22 cellular contexts compared by ENCODE assay signal in the genomic region with DNA sequence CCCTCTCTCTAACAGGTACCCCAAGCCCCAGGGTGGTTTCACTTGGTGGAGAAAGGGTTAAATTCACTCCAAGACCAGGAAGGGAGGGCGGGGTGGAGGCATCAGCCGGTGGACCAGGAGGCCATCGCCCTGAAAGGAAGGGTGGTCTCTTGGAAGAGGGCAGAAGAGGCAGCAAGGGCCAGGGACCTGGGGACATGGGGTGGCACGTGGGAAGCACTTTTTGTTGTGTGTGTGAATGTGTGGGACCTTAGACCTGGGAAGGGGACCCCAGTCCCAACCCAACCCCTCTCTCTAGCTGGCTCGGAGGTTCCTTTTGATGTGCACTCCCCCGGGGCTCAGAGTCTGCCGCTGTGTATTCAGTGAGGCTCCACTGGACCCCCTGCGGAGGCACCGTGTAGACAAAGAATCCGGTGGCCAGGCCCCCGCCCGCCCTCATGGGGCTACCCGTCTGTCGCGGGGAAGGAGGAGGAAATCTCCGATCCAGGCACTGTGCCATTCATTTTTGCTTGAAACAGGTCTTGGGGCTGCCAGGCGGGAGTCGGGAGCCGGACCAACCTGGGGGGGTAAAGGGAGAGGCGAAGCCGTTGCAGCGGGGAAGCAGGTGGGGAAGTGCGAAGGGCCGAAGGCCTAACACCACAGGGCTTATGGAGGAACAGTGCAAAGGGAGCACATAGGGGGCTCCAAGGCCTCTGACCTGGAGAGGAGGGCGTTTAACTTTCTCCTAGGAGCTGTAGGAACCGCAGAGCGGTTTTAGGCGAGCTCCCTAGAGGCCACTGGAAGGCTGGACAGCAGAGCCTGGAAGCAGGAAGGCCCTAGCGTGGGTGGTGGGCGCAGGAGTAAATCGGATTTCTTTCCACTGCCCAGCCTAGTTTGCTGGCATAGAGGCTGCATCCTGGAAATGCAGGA. TPM values are rescaled to one million over a fixed set of nuclear protein-coding genes. Genes with fewer than 3 reads are reported as not detected.
A peak's percentile ranks its signal among the peaks of the same experiment; 100 is the strongest.
DNase-seq lines count a peak whose midpoint lies in the region; ATAC-seq and TF ChIP-seq lines count a peak whose summit lies in the region.
"Had no signal": no experiment of that assay in that cellular context is flagged by ENCODE, and none has a peak within 500 bp of the region (broad histone marks: within the 10 kb centered on the region; RNA-seq: fewer than 3 reads in every experiment).

No MANE protein-coding gene starts in this region.

- H3K4me1 Mint-ChIP-seq in T-helper 17 cell = peaks cover 18% of the 10 kb centered on the region
- peaks cover 37% of the 10 kb centered on the region for H3K4me1 Mint-ChIP-seq in neural progenitor cell
- H3K4me1 Mint-ChIP-seq in effector memory CD8-positive, alpha-beta T cell (ENCODE audit: low read depth in 2 of 2) = peaks cover 14 to 25% of the 10 kb centered on the region in 2 donors

- H3K4me1 ChIP-seq in iPS-20b (ENCODE audit: insufficient read depth, low read length) (peaks cover 22% of the 10 kb centered on the region), neural progenitor cell (peaks cover 33% of the 10 kb centered on the region)

- TF ChIP-seq CTCF in neural progenitor cell (IDR thresholded peaks at IDR 0.05) = no peak

- H3K9me3 ChIP-seq in T-helper 17 cell (ENCODE audit: control insufficient read depth, low read length, poor library complexity, severe bottlenecking) (no peaks in the 10 kb centered on the region), iPS-20b (ENCODE audit: insufficient read depth, low read depth, low read length) (no peaks in the 10 kb centered on the region), neural progenitor cell (ENCODE audit: low read depth) (no peaks in the 10 kb centered on the region)
- H3K9me3 ChIP-seq: spleen, testis had no signal

- H3K27me3 ChIP-seq in H7 (ENCODE audit: control insufficient read depth, insufficient read depth, low read length) (peaks cover 34% of the 10 kb centered on the region), iPS-20b (ENCODE audit: insufficient read depth, low read length) (peaks cover 84% of the 10 kb centered on the region), neural progenitor cell (peaks cover 100% of the 10 kb centered on the region)
- H3K27me3 ChIP-seq: testis had no signal

- H3K27me3 Mint-ChIP-seq in T-helper 17 cell = peaks cover 73% of the 10 kb centered on the region
- peaks cover 46% of the 10 kb centered on the region for H3K27me3 Mint-ChIP-seq in neural progenitor cell (ENCODE audit: insufficient read depth, low read depth)
- peaks cover 52 to 81% of the 10 kb centered on the region in 2 donors for H3K27me3 Mint-ChIP-seq in effector memory CD8-positive, alpha-beta T cell

- H3K4me3 ChIP-seq in H7 (ENCODE audit: insufficient read depth, low read depth, low read length) (peak overlapping the region; percentile 24; the same call in 1 of the 2 replicates), iPS-20b (ENCODE audit: low read length) (peak overlapping the region; percentile 49; the same call in 1 of the 2 replicates), neural progenitor cell (no peak overlapping the region)
- H3K4me3 ChIP-seq: SK-N-MC, spleen, testis had no signal

- ATAC-seq in T-helper 17 cell (no peak), HG03280 (IDR thresholded peaks at IDR 0.05; ENCODE audit: unreplicated experiment) (no peak), HG03354 (IDR thresholded peaks at IDR 0.05; ENCODE audit: poor library complexity, severe bottlenecking, unreplicated experiment) (no peak)
- no peak for ATAC-seq in effector memory CD8-positive, alpha-beta T cell (replicated peaks)
- ATAC-seq: stimulated activated naive B cell treated with anti-CD40 and anti-IgM and Interleukin-4, amounts not matched to agents 10 μg/mL and 1 μg/mL and 100 μg/mL, for 72 hours had no signal

- H3K27ac Mint-ChIP-seq in T-helper 17 cell (no peak overlapping the region), neural progenitor cell (peak overlapping the region; percentile 90)
- no peak overlapping the region for H3K27ac Mint-ChIP-seq in effector memory CD8-positive, alpha-beta T cell
- H3K27ac Mint-ChIP-seq: activated naive CD4-positive, alpha-beta T cell treated with anti-CD3 and anti-CD28 coated beads for 36 hours; memory B cell; T-helper 1 cell treated with Interleukin-12 subunit alpha and Interleukin-12 subunit beta and Interleukin-4 antibody, amounts not matched to agents 30 μg/mL and 1 μg/mL, for 36 hours had no signal

- H3K9ac ChIP-seq in iPS-20b (ENCODE audit: low read depth, low read length) (no peak overlapping the region), neural progenitor cell (no peak overlapping the region)

- no peaks in the 10 kb centered on the region for H3K36me3 ChIP-seq in H7 (replicated peaks; ENCODE audit: control insufficient read depth, insufficient read depth, low read length)
- H3K36me3 ChIP-seq in iPS-20b (ENCODE audit: insufficient read depth, low read depth, low read length) = no peaks in the 10 kb centered on the region
- no peaks in the 10 kb centered on the region for H3K36me3 ChIP-seq in neural progenitor cell
- H3K36me3 ChIP-seq: spleen had no signal

- no peaks in the 10 kb centered on the region for H3K9me3 Mint-ChIP-seq in neural progenitor cell
- no peaks in the 10 kb centered on the region for H3K9me3 Mint-ChIP-seq in effector memory CD8-positive, alpha-beta T cell
- H3K9me3 Mint-ChIP-seq: activated naive CD4-positive, alpha-beta T cell treated with anti-CD3 and anti-CD28 coated beads for 36 hours; memory B cell; stimulated activated naive B cell treated with anti-CD40 and anti-IgM and Interleukin-4, amounts not matched to agents 10 μg/mL and 1 μg/mL and 100 μg/mL, for 72 hours; T-helper 1 cell treated with Interleukin-12 subunit alpha and Interleukin-12 subunit beta and Interleukin-4 antibody, amounts not matched to agents 30 μg/mL and 1 μg/mL, for 36 hours had no signal

- peaks cover 2% of the 10 kb centered on the region for H3K36me3 Mint-ChIP-seq in T-helper 17 cell (ENCODE audit: low read depth)
- H3K36me3 Mint-ChIP-seq in neural progenitor cell = peaks cover 9% of the 10 kb centered on the region
- peaks cover 2% of the 10 kb centered on the region for H3K36me3 Mint-ChIP-seq in effector memory CD8-positive, alpha-beta T cell (ENCODE audit: insufficient read depth)
- H3K36me3 Mint-ChIP-seq: memory B cell; stimulated activated naive B cell treated with anti-CD40 and anti-IgM and Interleukin-4, amounts not matched to agents 10 μg/mL and 1 μg/mL and 100 μg/mL, for 72 hours had no signal

- peaks cover 19% of the 10 kb centered on the region for H3F3A ChIP-seq in neural progenitor cell (ENCODE audit: low read depth)

- H3K4me2 ChIP-seq in neural progenitor cell = peak overlapping the region; percentile 54

- H2AFZ ChIP-seq in neural progenitor cell (replicated peaks) = no peak overlapping the region

- H3K4me3 Mint-ChIP-seq in T-helper 17 cell (peak overlapping the region; percentile 45), neural progenitor cell (peak overlapping the region; percentile 48)
- no peak overlapping the region for H3K4me3 Mint-ChIP-seq in effector memory CD8-positive, alpha-beta T cell
- H3K4me3 Mint-ChIP-seq: activated naive CD4-positive, alpha-beta T cell treated with anti-CD3 and anti-CD28 coated beads for 36 hours; memory B cell; stimulated activated naive B cell treated with anti-CD40 and anti-IgM and Interleukin-4, amounts not matched to agents 10 μg/mL and 1 μg/mL and 100 μg/mL, for 72 hours; T-helper 1 cell treated with Interleukin-12 subunit alpha and Interleukin-12 subunit beta and Interleukin-4 antibody, amounts not matched to agents 30 μg/mL and 1 μg/mL, for 36 hours had no signal

- peaks cover 55% of the 10 kb centered on the region for H4K20me1 ChIP-seq in neural progenitor cell (ENCODE audit: low read depth)

- H3K27ac ChIP-seq in iPS-20b (ENCODE audit: low read length) (no peak overlapping the region), neural progenitor cell (no peak overlapping the region)
- H3K27ac ChIP-seq: RWPE1, SK-N-MC, spleen, testis had no signal

- no peaks in the 10 kb centered on the region for H3K79me2 ChIP-seq in neural progenitor cell (ENCODE audit: low read depth)

- DNase-seq in H7 (peak; percentile 75), T-helper 17 cell (no peak), neural progenitor cell (ENCODE audit: low spot score) (peak; percentile 49)
- no peak for DNase-seq in effector memory CD8-positive, alpha-beta T cell
- DNase-seq: DMS153; effector CD4-positive, alpha-beta T cell; foreskin fibroblast; GOT3; NCI-H187; NCI-H2227 treated with DMSO at 0.1 percent for 48 hours; NCI-H774; stimulated activated naive B cell treated with anti-CD40 and anti-IgM and Interleukin-4, amounts not matched to agents 10 μg/mL and 1 μg/mL and 100 μg/mL, for 72 hours had no signal

RNA-seq across cellular contexts. Expression of a gene that starts 3.2 kb away (rescaled TPM):
- total RNA-seq in H7 (2014; rRNA removed; shearing (Covaris generic)) = 29.9 and 31.9 TPM in 2 replicates
- total RNA-seq in T-helper 17 cell (not detected), neural progenitor cell (ENCODE audit: low replicate concordance) (1.1 and 1.7 TPM in 2 replicates)
- total RNA-seq: activated naive CD4-positive, alpha-beta T cell treated with anti-CD3 and anti-CD28 coated beads for 36 hours had no signal

RNA-seq across cellular contexts. Expression of a gene that starts 29.6 kb away (rescaled TPM):
- total RNA-seq in H7 (2014; rRNA removed; shearing (Covaris generic)) = 0.48 and 0.83 TPM in 2 replicates
- not detected for total RNA-seq in T-helper 17 cell
- total RNA-seq in neural progenitor cell (ENCODE audit: low replicate concordance) = 0.12 TPM in 1 of 2 replicates, not detected in the other
- total RNA-seq: activated naive CD4-positive, alpha-beta T cell treated with anti-CD3 and anti-CD28 coated beads for 36 hours had no signal

Comparison
In these comparisons a context has a peak if more than half of its experiments do, and no peak if none do; other contexts are left out.
1. DNase-seq: peak in H7 (single experiment) and neural progenitor cell (single experiment); none in T-helper 17 cell (0 of 3) and effector memory CD8-positive, alpha-beta T cell (0 of 3).
2. H3K4me3 Mint-ChIP-seq: peak in T-helper 17 cell (single experiment) and neural progenitor cell (single experiment); none in effector memory CD8-positive, alpha-beta T cell (0 of 2).
3. RNA of a gene that starts 3.2 kb away (total RNA-seq): 29.9 to 31.9 TPM in H7; 1.1 to 1.7 TPM in neural progenitor cell and not detected in T-helper 17 cell; every median in the first group is over 10 times any median in the second.